In genomic region chr6:17725083-17725482, GRCh38 we compare ENCODE assay signal across 8 cellular contexts. TPM values are rescaled to one million over a fixed set of nuclear protein-coding genes. Genes with fewer than 3 reads are reported as not detected.
A peak's percentile ranks its signal among the peaks of the same experiment; 100 is the strongest.
DNase-seq lines count a peak whose midpoint lies in the region; ATAC-seq and TF ChIP-seq lines count a peak whose summit lies in the region.
"Had no signal": no experiment of that assay in that cellular context is flagged by ENCODE, and none has a peak within 500 bp of the region (broad histone marks: within the 10 kb centered on the region; RNA-seq: fewer than 3 reads in every experiment).

No MANE protein-coding gene starts in this region.

- H3K36me3 Mint-ChIP-seq in stimulated activated effector memory CD8-positive, alpha-beta T cell treated with anti-CD3 and anti-CD28 coated beads, Interleukin-12 subunit alpha, Interleukin-12 subunit beta, amount 100 ng/mL, for 72 hours, result no peaks in the 10 kb centered on the region
- H3K36me3 Mint-ChIP-seq in activated T-helper 1 cell treated with anti-CD3 and anti-CD28 coated beads, Interleukin-12 subunit alpha, Interleukin-12 subunit beta, Interleukin-2, Interleukin-4 antibody, amounts not matched to agents 30 ng/mL and 10 ng/mL and 1 ng/mL, durations not matched to agents 14 hours and 24 hours and 36 hours (ENCODE audit: low read depth), result no peaks in the 10 kb centered on the region

- TF ChIP-seq EP300 in sigmoid colon (IDR thresholded peaks at IDR 0.05), result no peak

- POLR2A ChIA-PET in HEK293T (lab: Yijun Ruan, JAX), result interaction anchor here (1.8 kb wide), 1 partner anchor 18 kb away, joined by 8 read pairs; the partner anchor contains the start of gene NUP153

- peaks cover 6% of the 10 kb centered on the region for H3K27me3 Mint-ChIP-seq in activated T-helper 1 cell treated with anti-CD3 and anti-CD28 coated beads, Interleukin-12 subunit alpha, Interleukin-12 subunit beta, Interleukin-2, Interleukin-4 antibody, amounts not matched to agents 30 ng/mL and 10 ng/mL and 1 ng/mL, durations not matched to agents 14 hours and 24 hours and 36 hours (ENCODE audit: insufficient read depth)

- DNase-seq in HEK293T (ENCODE audit: extremely low spot score) (peak; percentile 47), NCI-H82 (lab: John Stamatoyannopoulos, UW) (peak; percentile 95), Right ventricle myocardium superior (peak; percentile 78), sigmoid colon (peak; percentile 71), NOMO-1 (lab: John Stamatoyannopoulos, UW; ENCODE audit: unreplicated experiment in 2 of 2) (no peak)
- DNase-seq in stimulated activated effector memory CD8-positive, alpha-beta T cell treated with anti-CD3 and anti-CD28 coated beads, Interleukin-12 subunit alpha, Interleukin-12 subunit beta, amount 100 ng/mL, for 72 hours (ENCODE audit: low spot score in 2 of 2), result no peak
- DNase-seq in activated T-helper 1 cell treated with anti-CD3 and anti-CD28 coated beads, Interleukin-12 subunit alpha, Interleukin-12 subunit beta, Interleukin-2, Interleukin-4 antibody, amounts not matched to agents 30 ng/mL and 10 ng/mL and 1 ng/mL, durations not matched to agents 14 hours and 24 hours and 36 hours (ENCODE audit: low spot score), result no peak
- DNase-seq: activated naive CD4-positive, alpha-beta T cell treated with Interleukin-2 at 50 U/mL for 16 hours had no signal

- WGBS in sigmoid colon, 2 donors, result 12 to 20% methylated on average over 6 of the region's 6 CpGs

- H3K9me3 ChIP-seq in sigmoid colon, result no peaks in the 10 kb centered on the region

- H3K27ac Mint-ChIP-seq in stimulated activated effector memory CD8-positive, alpha-beta T cell treated with anti-CD3 and anti-CD28 coated beads, Interleukin-12 subunit alpha, Interleukin-12 subunit beta, amount 100 ng/mL, for 72 hours, result no peak overlapping the region
- H3K27ac Mint-ChIP-seq in activated T-helper 1 cell treated with anti-CD3 and anti-CD28 coated beads, Interleukin-12 subunit alpha, Interleukin-12 subunit beta, Interleukin-2, Interleukin-4 antibody, amounts not matched to agents 30 ng/mL and 10 ng/mL and 1 ng/mL, durations not matched to agents 14 hours and 24 hours and 36 hours, result no peak overlapping the region

- no peaks in the 10 kb centered on the region for H3K27me3 ChIP-seq in sigmoid colon

- no peak overlapping the region for H3K4me3 ChIP-seq in sigmoid colon

- no peak for TF ChIP-seq CTCF in sigmoid colon (IDR thresholded peaks at IDR 0.05)

- CTCF ChIA-PET in HEK293T (lab: Yijun Ruan, JAX), result no interaction called here

- no peaks in the 10 kb centered on the region for H3K4me1 ChIP-seq in sigmoid colon

- no peak for TF ChIP-seq POLR2A in sigmoid colon (IDR thresholded peaks at IDR 0.05)

- intact Hi-C loops in Right ventricle myocardium superior (cut with DNase I) (no loop called here), sigmoid colon (cut with DNase I) (no loop called here)
- intact Hi-C loops in activated T-helper 1 cell treated with anti-CD3 and anti-CD28 coated beads, Interleukin-12 subunit alpha, Interleukin-12 subunit beta, Interleukin-2, Interleukin-4 antibody, amounts not matched to agents 30 ng/mL and 10 ng/mL and 1 ng/mL, durations not matched to agents 14 hours and 24 hours and 36 hours (cut with micrococcal nuclease), result no loop called here

- no peaks in the 10 kb centered on the region for H3K9me3 Mint-ChIP-seq in stimulated activated effector memory CD8-positive, alpha-beta T cell treated with anti-CD3 and anti-CD28 coated beads, Interleukin-12 subunit alpha, Interleukin-12 subunit beta, amount 100 ng/mL, for 72 hours
- H3K9me3 Mint-ChIP-seq in activated T-helper 1 cell treated with anti-CD3 and anti-CD28 coated beads, Interleukin-12 subunit alpha, Interleukin-12 subunit beta, Interleukin-2, Interleukin-4 antibody, amounts not matched to agents 30 ng/mL and 10 ng/mL and 1 ng/mL, durations not matched to agents 14 hours and 24 hours and 36 hours, result no peaks in the 10 kb centered on the region

- H3K27ac ChIP-seq in sigmoid colon, result no peak overlapping the region

- H3K4me1 Mint-ChIP-seq in stimulated activated effector memory CD8-positive, alpha-beta T cell treated with anti-CD3 and anti-CD28 coated beads, Interleukin-12 subunit alpha, Interleukin-12 subunit beta, amount 100 ng/mL, for 72 hours, result no peaks in the 10 kb centered on the region
- H3K4me1 Mint-ChIP-seq in activated T-helper 1 cell treated with anti-CD3 and anti-CD28 coated beads, Interleukin-12 subunit alpha, Interleukin-12 subunit beta, Interleukin-2, Interleukin-4 antibody, amounts not matched to agents 30 ng/mL and 10 ng/mL and 1 ng/mL, durations not matched to agents 14 hours and 24 hours and 36 hours (ENCODE audit: low read depth), result no peaks in the 10 kb centered on the region

- H3K36me3 ChIP-seq in sigmoid colon, result no peaks in the 10 kb centered on the region

- peak; percentile 88 for ATAC-seq in Right ventricle myocardium superior (ENCODE audit: poor library complexity)
- ATAC-seq in stimulated activated effector memory CD8-positive, alpha-beta T cell treated with anti-CD3 and anti-CD28 coated beads, Interleukin-12 subunit alpha, Interleukin-12 subunit beta, amount 100 ng/mL, for 72 hours, result no peak

- no peak overlapping the region for H3K4me3 Mint-ChIP-seq in stimulated activated effector memory CD8-positive, alpha-beta T cell treated with anti-CD3 and anti-CD28 coated beads, Interleukin-12 subunit alpha, Interleukin-12 subunit beta, amount 100 ng/mL, for 72 hours
- no peak overlapping the region for H3K4me3 Mint-ChIP-seq in activated T-helper 1 cell treated with anti-CD3 and anti-CD28 coated beads, Interleukin-12 subunit alpha, Interleukin-12 subunit beta, Interleukin-2, Interleukin-4 antibody, amounts not matched to agents 30 ng/mL and 10 ng/mL and 1 ng/mL, durations not matched to agents 14 hours and 24 hours and 36 hours

TF ChIP-seq in HEK293T, 16 proteins besides CTCF, POLR2A, EP300 and RAD21:
- TF ChIP-seq SP1 (IDR thresholded peaks at IDR 0.05), result no peak
- TF ChIP-seq CTBP1 (IDR thresholded peaks at IDR 0.05; ENCODE audit: borderline replicate concordance), result no peak
- no peak for TF ChIP-seq BHLHE40 (IDR thresholded peaks at IDR 0.05; ENCODE audit: borderline replicate concordance)
- TF ChIP-seq NFRKB (IDR thresholded peaks at IDR 0.05), result no peak
- no peak for TF ChIP-seq ZNF384 (IDR thresholded peaks at IDR 0.05)
- TF ChIP-seq SUZ12 (IDR thresholded peaks at IDR 0.05), result no peak
- TF ChIP-seq FOXK2 (IDR thresholded peaks at IDR 0.05), result no peak
- no peak for TF ChIP-seq TARDBP (IDR thresholded peaks at IDR 0.05)
- no peak for TF ChIP-seq FOXA1 (IDR thresholded peaks at IDR 0.05)

RNA-seq across cellular contexts. Expression of gene NUP153, which starts 18.4 kb away (rescaled TPM):
- 23.6 TPM for total RNA-seq in Right ventricle myocardium superior
- total RNA-seq in sigmoid colon, result 10 to 100 TPM; 30.0 to 31.4 (median 30.6) TPM
- 10 to 100 TPM in 1 of 3 donors, 1 to 10 TPM in 2; 6.6 to 13.2 (median 9.0) TPM for polyA plus RNA-seq in sigmoid colon
- 106 and 109 TPM in 2 replicates for total RNA-seq in activated T-helper 1 cell treated with anti-CD3 and anti-CD28 coated beads, Interleukin-12 subunit alpha, Interleukin-12 subunit beta, Interleukin-2, Interleukin-4 antibody, amounts not matched to agents 30 ng/mL and 10 ng/mL and 1 ng/mL, durations not matched to agents 14 hours and 24 hours and 36 hours

Comparison
In these comparisons a context has a peak if more than half of its experiments do, and no peak if none do; other contexts are left out.
1. DNase-seq: peak in HEK293T (single experiment), NCI-H82 (single experiment), Right ventricle myocardium superior (single experiment) and sigmoid colon (single experiment); none in stimulated activated effector memory CD8-positive, alpha-beta T cell treated with anti-CD3 and anti-CD28 coated beads, Interleukin-12 subunit alpha, Interleukin-12 subunit beta, amount 100 ng/mL, for 72 hours (0 of 2), activated T-helper 1 cell treated with anti-CD3 and anti-CD28 coated beads, Interleukin-12 subunit alpha, Interleukin-12 subunit beta, Interleukin-2, Interleukin-4 antibody, amounts not matched to agents 30 ng/mL and 10 ng/mL and 1 ng/mL, durations not matched to agents 14 hours and 24 hours and 36 hours (single experiment) and NOMO-1 (0 of 2).